9 cellular contexts compared by ENCODE assay signal in the genomic region with DNA sequence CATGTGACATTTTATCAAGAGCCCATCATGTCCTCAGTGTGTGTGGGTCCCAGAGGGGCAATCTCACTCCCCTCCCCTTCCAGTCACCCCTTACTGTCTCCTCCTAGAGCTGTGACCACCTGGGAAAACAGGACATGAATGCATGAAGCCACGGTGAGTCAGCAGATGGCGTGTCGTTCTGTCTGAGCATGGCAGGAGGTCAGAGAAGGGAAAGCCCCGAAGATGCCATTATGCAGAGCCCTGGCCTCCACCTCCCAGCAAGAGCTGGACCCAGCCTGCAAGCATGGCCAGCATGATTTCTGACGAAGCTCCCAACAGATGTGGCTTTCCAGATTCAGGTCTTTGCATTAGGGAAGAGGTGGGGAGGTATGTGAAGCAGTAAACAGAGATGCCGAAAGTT.
DNase-seq lines count a peak whose midpoint lies in the region; ATAC-seq and TF ChIP-seq lines count a peak whose summit lies in the region.
"Had no signal": no experiment of that assay in that cellular context is flagged by ENCODE, and none has a peak within 500 bp of the region (broad histone marks: within the 10 kb centered on the region; RNA-seq: fewer than 3 reads in every experiment).

No MANE protein-coding gene starts in this region.

- H3K36me3 ChIP-seq in breast epithelium (no peaks in the 10 kb centered on the region), RWPE2 (ENCODE audit: low read depth) (no peaks in the 10 kb centered on the region), thyroid gland (no peaks in the 10 kb centered on the region)
- H3K36me3 ChIP-seq: suprapubic skin had no signal

- WGBS in thyroid gland, 2 donors: 54 to 67% methylated on average over 2 to 6 of the region's 6 CpGs

- no peak overlapping the region for H3K4me3 Mint-ChIP-seq in MCF 10A (ENCODE audit: unreplicated experiment)
- no peak overlapping the region for H3K4me3 Mint-ChIP-seq in osteocyte (ENCODE audit: unreplicated experiment)

- DNase-seq in MCF 10A (ENCODE audit: unreplicated experiment) (peak; percentile 45), breast epithelium (ENCODE audit: low spot score in 2 of 2) (no peak), RWPE2 (ENCODE audit: low spot score) (no peak), thyroid gland (peak; percentile 4 to 9), NCI-H187 (lab: John Stamatoyannopoulos, UW) (no peak), NCI-H2227 (lab: John Stamatoyannopoulos, UW; ENCODE audit: unreplicated experiment) (no peak), osteocyte (ENCODE audit: extremely low spot score, unreplicated experiment) (no peak)

- peaks cover 0 to 11% of the 10 kb centered on the region in 2 donors for H3K27me3 ChIP-seq in breast epithelium
- H3K27me3 ChIP-seq in RWPE2 (ENCODE audit: insufficient read depth, poor library complexity, severe bottlenecking): no peaks in the 10 kb centered on the region
- H3K27me3 ChIP-seq in thyroid gland: no peaks in the 10 kb centered on the region

- POLR2A ChIA-PET in MCF 10A (lab: Yijun Ruan, JAX): no interaction called here

- intact Hi-C loops in MCF 10A (cut with micrococcal nuclease) (no loop called here), breast epithelium (cut with DNase I; ENCODE audit: low total_unique reads) (no loop called here), thyroid gland (cut with DNase I) (no loop called here)

- H3K4me1 Mint-ChIP-seq in MCF 10A (ENCODE audit: insufficient read depth, unreplicated experiment) (no peaks in the 10 kb centered on the region), osteocyte (ENCODE audit: unreplicated experiment) (no peaks in the 10 kb centered on the region)

- CTCF ChIA-PET in MCF 10A (lab: Yijun Ruan, JAX): interaction anchor here (0.6 to 0.7 kb wide), 2 partner anchors 119 to 246 kb away, joined by 3 read pairs; no protein-coding TSS in a partner anchor

- no peaks in the 10 kb centered on the region for H3K4me1 ChIP-seq in breast epithelium
- H3K4me1 ChIP-seq in RWPE2 (ENCODE audit: insufficient read depth, poor library complexity, severe bottlenecking): no peaks in the 10 kb centered on the region
- no peaks in the 10 kb centered on the region for H3K4me1 ChIP-seq in thyroid gland
- H3K4me1 ChIP-seq: suprapubic skin had no signal

- H3K27me3 Mint-ChIP-seq in MCF 10A (ENCODE audit: insufficient read depth, unreplicated experiment) (peaks cover 30% of the 10 kb centered on the region), osteocyte (ENCODE audit: unreplicated experiment) (peaks cover 7% of the 10 kb centered on the region)

- no peak overlapping the region for H3K4me3 ChIP-seq in breast epithelium
- no peak overlapping the region for H3K4me3 ChIP-seq in RWPE2 (ENCODE audit: severe bottlenecking)
- no peak overlapping the region for H3K4me3 ChIP-seq in thyroid gland (replicated peaks in 1 of 3)
- H3K4me3 ChIP-seq: suprapubic skin had no signal

- BruUV-seq in MCF 10A (replicated peaks; lab: Mats Ljungman, UMichigan): no TSS peak

- ATAC-seq in HG02981 (IDR thresholded peaks at IDR 0.05; ENCODE audit: unreplicated experiment) (peak; percentile 46), RWPE2 (ENCODE audit: low read depth) (peak; percentile 31; the same call in 1 of the 3 replicates)

- no peak for TF ChIP-seq CTCF in MCF 10A (IDR thresholded peaks at IDR 0.05; ENCODE audit: unreplicated experiment)
- no peak for TF ChIP-seq CTCF in breast epithelium (IDR thresholded peaks at IDR 0.05)
- TF ChIP-seq CTCF in RWPE2 (IDR thresholded peaks at IDR 0.05; ENCODE audit: poor library complexity, severe bottlenecking): peak; percentile 24
- no peak for TF ChIP-seq CTCF in thyroid gland (IDR thresholded peaks at IDR 0.05)
- no peak for TF ChIP-seq CTCF in osteocyte (IDR thresholded peaks at IDR 0.05)

- TF ChIP-seq POLR2A in breast epithelium (IDR thresholded peaks at IDR 0.05) (no peak), thyroid gland (IDR thresholded peaks at IDR 0.05) (no peak)

- H3K36me3 Mint-ChIP-seq in MCF 10A (ENCODE audit: insufficient read depth, unreplicated experiment) (no peaks in the 10 kb centered on the region), osteocyte (ENCODE audit: unreplicated experiment) (no peaks in the 10 kb centered on the region)

- no peak overlapping the region for H3K27ac ChIP-seq in breast epithelium
- H3K27ac ChIP-seq in RWPE2 (ENCODE audit: poor library complexity, severe bottlenecking): no peak overlapping the region
- no peak overlapping the region for H3K27ac ChIP-seq in thyroid gland
- H3K27ac ChIP-seq: suprapubic skin had no signal

- no peaks in the 10 kb centered on the region for H3K9me3 Mint-ChIP-seq in MCF 10A (ENCODE audit: unreplicated experiment)
- H3K9me3 Mint-ChIP-seq in osteocyte (ENCODE audit: unreplicated experiment): no peaks in the 10 kb centered on the region

- H3K27ac Mint-ChIP-seq in MCF 10A (ENCODE audit: low read depth, unreplicated experiment) (no peak overlapping the region), osteocyte (ENCODE audit: unreplicated experiment) (no peak overlapping the region)

- no peaks in the 10 kb centered on the region for H3K9me3 ChIP-seq in breast epithelium
- H3K9me3 ChIP-seq in RWPE2 (ENCODE audit: severe bottlenecking): no peaks in the 10 kb centered on the region
- H3K9me3 ChIP-seq in thyroid gland: no peaks in the 10 kb centered on the region
- H3K9me3 ChIP-seq: suprapubic skin had no signal

Comparison
In these comparisons a context has a peak if more than half of its experiments do, and no peak if none do; other contexts are left out.
1. DNase-seq: peak in MCF 10A (single experiment) and thyroid gland (2 of 2); none in breast epithelium (0 of 2), RWPE2 (single experiment), NCI-H187 (0 of 2), NCI-H2227 (single experiment) and osteocyte (single experiment).